Comparison of ENCODE assay signal across 20 cellular contexts in the genomic region with DNA sequence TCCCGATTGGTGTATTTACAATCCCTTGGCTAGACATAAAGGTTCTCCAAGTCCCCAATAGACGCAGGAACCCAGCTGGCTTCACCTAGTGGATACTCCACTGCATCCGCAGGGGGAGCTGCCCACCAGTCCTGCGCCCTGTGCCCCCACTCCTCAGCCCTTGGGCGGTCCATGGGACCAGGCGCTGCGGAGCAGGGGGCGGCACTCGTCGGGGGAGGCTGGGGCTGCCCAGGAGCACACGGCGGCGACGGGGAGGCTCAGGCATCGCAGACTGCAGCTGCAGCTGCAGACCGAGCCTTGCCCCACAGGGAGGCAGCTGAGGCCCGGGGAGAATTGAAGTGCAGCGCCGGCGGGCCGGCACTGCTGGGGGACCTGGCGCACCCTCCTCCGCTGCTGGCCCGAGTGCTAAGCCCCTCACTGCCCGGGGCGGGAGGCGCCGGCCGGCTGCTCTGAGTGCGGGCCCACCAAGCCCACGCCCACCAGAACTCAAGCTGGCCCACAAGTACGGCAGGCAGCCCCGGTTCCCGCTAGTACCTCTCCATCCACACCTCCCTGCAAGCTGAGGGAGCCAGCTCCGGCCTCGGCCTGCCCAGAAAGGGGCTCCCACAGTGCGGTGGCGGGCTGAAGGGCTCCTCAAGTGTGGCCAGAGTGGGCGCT. TPM values are rescaled to one million over a fixed set of nuclear protein-coding genes. Genes with fewer than 3 reads are reported as not detected.
DNase-seq lines count a peak whose midpoint lies in the region; ATAC-seq, FAIRE-seq and TF ChIP-seq lines count a peak whose summit lies in the region.
"Had no signal": no experiment of that assay in that cellular context is flagged by ENCODE, and none has a peak within 500 bp of the region (broad histone marks: within the 10 kb centered on the region; RNA-seq: fewer than 3 reads in every experiment).

No MANE protein-coding gene starts in this region.

- H3K4me3 ChIP-seq in right cardiac atrium (ENCODE audit: low read length) (no peak overlapping the region), HepG2 (replicated peaks in 1 of 3; ENCODE audit: insufficient read depth in 1 of 3, low read depth in 2 of 3, low read length in 3 of 3) (no peak overlapping the region), upper lobe of right lung (no peak overlapping the region)
- H3K4me3 ChIP-seq: BLaER1 had no signal

- no peaks in the 10 kb centered on the region for H4K20me1 ChIP-seq in HepG2 (ENCODE audit: insufficient read depth, low read length)
- H4K20me1 ChIP-seq: BLaER1 had no signal

- no peak overlapping the region for H3K9ac ChIP-seq in HepG2 (ENCODE audit: insufficient read depth, low read depth, low read length)
- H3K9ac ChIP-seq: BLaER1 had no signal

- H3K4me1 ChIP-seq in right cardiac atrium (ENCODE audit: control insufficient read depth, insufficient read depth, low read length): no peaks in the 10 kb centered on the region
- H3K4me1 ChIP-seq in HepG2 (ENCODE audit: insufficient read depth, low read length): peaks cover 15% of the 10 kb centered on the region; the same call in 1 of the 2 replicates
- H3K4me1 ChIP-seq in upper lobe of right lung: no peaks in the 10 kb centered on the region
- H3K4me1 ChIP-seq: BLaER1 had no signal

- BruUV-seq in HepG2 (replicated peaks; lab: Mats Ljungman, UMichigan): no TSS peak

- no peak for TF ChIP-seq CTCF in HepG2 (CRISPR knock-in tag; IDR thresholded peaks at IDR 0.05)
- TF ChIP-seq CTCF in upper lobe of right lung (IDR thresholded peaks at IDR 0.05): no peak

- H3K9me3 ChIP-seq in right cardiac atrium (ENCODE audit: control insufficient read depth, low read length) (no peaks in the 10 kb centered on the region), HepG2 (ENCODE audit: low read length) (no peaks in the 10 kb centered on the region), upper lobe of right lung (no peaks in the 10 kb centered on the region)

- 91% methylated on average over 39 of the region's 39 CpGs for WGBS in right cardiac atrium
- 82% methylated on average over 11 of the region's 39 CpGs for WGBS in HepG2 (ENCODE audit: low lambda C conversion rate)

- H2AFZ ChIP-seq in HepG2 (ENCODE audit: low read length): no peak overlapping the region

- ATAC-seq in right cardiac atrium (peak; percentile 39 to 43), Right ventricle myocardium inferior (no peak), HepG2 (no peak), upper lobe of right lung (peak; percentile 22), HG03469 (IDR thresholded peaks at IDR 0.05; ENCODE audit: unreplicated experiment) (no peak)
- ATAC-seq: CD8-positive, alpha-beta T cell; HCT116 had no signal

- POLR2A ChIA-PET in HepG2 (lab: Yijun Ruan, JAX): no interaction called here

- H3K79me2 ChIP-seq in HepG2 (ENCODE audit: insufficient read depth, low read length): no peaks in the 10 kb centered on the region

- TF ChIP-seq POLR2A in HepG2 (IDR thresholded peaks at IDR 0.05; ENCODE audit: insufficient read depth in 1 of 2, low read depth in 2 of 2, low read length in 2 of 2): no peak

- H3K27me3 ChIP-seq in right cardiac atrium (ENCODE audit: control insufficient read depth, insufficient read depth) (no peaks in the 10 kb centered on the region), HepG2 (ENCODE audit: control insufficient read depth in 1 of 2, insufficient read depth in 2 of 2, low read length in 2 of 2) (no peaks in the 10 kb centered on the region), upper lobe of right lung (no peaks in the 10 kb centered on the region)
- H3K27me3 ChIP-seq: BLaER1 had no signal

- no peak overlapping the region for H3K4me2 ChIP-seq in HepG2 (ENCODE audit: low read depth, low read length)
- H3K4me2 ChIP-seq: BLaER1 had no signal

- intact Hi-C loops in right cardiac atrium (cut with DNase I) (no loop called here), Right ventricle myocardium inferior (cut with DNase I) (no loop called here), HepG2 (cut with micrococcal nuclease; ENCODE audit: unreplicated experiment) (no loop called here), upper lobe of right lung (cut with DNase I) (no loop called here)

- H3K27ac ChIP-seq in right cardiac atrium (ENCODE audit: low read length): no peak overlapping the region
- no peak overlapping the region for H3K27ac ChIP-seq in HepG2 (ENCODE audit: extremely low read length, insufficient read depth, low read length)
- no peak overlapping the region for H3K27ac ChIP-seq in upper lobe of right lung
- H3K27ac ChIP-seq: 22Rv1, BLaER1, C4-2B had no signal

- H3K36me3 ChIP-seq in HepG2 (replicated peaks in 1 of 2; ENCODE audit: control insufficient read depth in 1 of 2, insufficient read depth in 2 of 2, low read length in 2 of 2) (no peaks in the 10 kb centered on the region), upper lobe of right lung (no peaks in the 10 kb centered on the region)
- H3K36me3 ChIP-seq: BLaER1 had no signal

- TF ChIP-seq RAD21 in HepG2 (CRISPR knock-in tag; IDR thresholded peaks at IDR 0.05): no peak

- DNase-seq in right cardiac atrium (peak in 1 of 3 donors; percentile 60), Right ventricle myocardium inferior (ENCODE audit: missing footprints) (no peak), HepG2 (ENCODE audit: low spot score) (no peak), upper lobe of right lung (no peak), UCSD-AML1 (lab: John Stamatoyannopoulos, UW; ENCODE audit: unreplicated experiment) (no peak)
- DNase-seq: Caco-2; CD4-positive, CD25-positive, alpha-beta regulatory T cell; CD8-positive, alpha-beta T cell; DMS153; DND-41; H7 had no signal

- no peak for FAIRE-seq in HepG2 (lab: Jason Lieb, UNC)
- FAIRE-seq: A204.1, G401.6, GM12892, H1 had no signal

- TF ChIP-seq EP300 in HepG2 (IDR thresholded peaks at IDR 0.05; ENCODE audit: low read depth in 2 of 2, low read length in 2 of 2) (no peak), HepG2 (CRISPR knock-in tag; IDR thresholded peaks at IDR 0.05; ENCODE audit: borderline replicate concordance) (no peak)

- CTCF ChIA-PET in HepG2 (lab: Yijun Ruan, JAX; ENCODE audit: low intra/inter-chr PET ratio, low total read pairs): no interaction called here

- in situ Hi-C loops in HepG2 (cut with HindIII; ENCODE audit: extremely low pct_ligation_motif_present, low pct_unique_long_range_greater_than_20kb): no loop called here

TF ChIP-seq in HepG2, 621 proteins besides CTCF, POLR2A, EP300 and RAD21 (continues in another document):
- 0 out of 2 replicates have a peak, but pooled peaks have one; percentile 1 for TF ChIP-seq NFYC (CRISPR knock-in tag; IDR thresholded peaks at IDR 0.05)

RNA-seq across cellular contexts. Expression of gene SIK3, which starts 12.2 kb away (rescaled TPM):
- total RNA-seq in right cardiac atrium (10 to 100 TPM; 34.2 to 46.6 (median 36.9) TPM), Right ventricle myocardium inferior (28.7 TPM), HepG2 (2016; rRNA removed; fragmentation: Illumina TruSeq; extraction: Trizol) (9.8 and 11.3 TPM in 2 replicates), upper lobe of right lung (37.1 TPM)
- polyA plus RNA-seq in right cardiac atrium (13.4 TPM), HepG2 (2011; rRNA removed) (5.7 and 8.0 TPM in 2 replicates)
- total RNA-seq in HepG2 (2016; cell fraction: cytosol; rRNA removed; fragmentation: Illumina TruSeq; extraction: Trizol; ENCODE audit: low read depth): 6.0 and 6.1 TPM in 2 replicates
- 9.5 and 11.9 TPM in 2 replicates for total RNA-seq in HepG2 (2016; cell fraction: insoluble cytoplasmic fraction; rRNA removed; fragmentation: Illumina TruSeq; extraction: Trizol)
- 9.6 and 12.4 TPM in 2 replicates for total RNA-seq in HepG2 (2016; cell fraction: membrane; rRNA removed; fragmentation: Illumina TruSeq; extraction: Trizol)
- 23.0 and 23.2 TPM in 2 replicates for total RNA-seq in HepG2 (2016; cell fraction: nucleus; rRNA removed; fragmentation: Illumina TruSeq; extraction: Trizol)
- 4.5 and 4.9 TPM in 2 replicates for polyA plus RNA-seq in HepG2 (2011; cell fraction: cytosol; rRNA removed)
- 27.4 and 30.5 TPM in 2 replicates for polyA plus RNA-seq in HepG2 (2011; cell fraction: nucleus; rRNA removed)
- 16.2 and 16.5 TPM in 2 replicates for polyA plus RNA-seq in HepG2 (2012)
- 2.3 and 2.6 TPM in 2 replicates for polyA plus RNA-seq in HepG2 (2016; cell fraction: cytosol; fragmentation: Illumina TruSeq; extraction: Trizol; ENCODE audit: low read depth)
- 8.4 and 11.2 TPM in 2 replicates for polyA plus RNA-seq in HepG2 (2016; cell fraction: insoluble cytoplasmic fraction; fragmentation: Illumina TruSeq; extraction: Trizol; ENCODE audit: low read depth)
- 4.2 and 5.0 TPM in 2 replicates for polyA plus RNA-seq in HepG2 (2016; cell fraction: membrane; fragmentation: Illumina TruSeq; extraction: Trizol; ENCODE audit: low read depth)
- 23.6 and 25.1 TPM in 2 replicates for polyA plus RNA-seq in HepG2 (2016; cell fraction: nucleus; fragmentation: Illumina TruSeq; extraction: Trizol; ENCODE audit: insufficient read depth, low read depth)
- polyA minus RNA-seq in HepG2 (2011; rRNA and poly(A)+ RNA removed; ENCODE audit: low replicate concordance): 13.9 and 17.8 TPM in 2 replicates
- polyA minus RNA-seq in HepG2 (2011; cell fraction: cytosol; rRNA and poly(A)+ RNA removed): 5.2 and 6.9 TPM in 2 replicates
- 37.6 and 53.8 TPM in 2 replicates for polyA minus RNA-seq in HepG2 (2011; cell fraction: nucleus; rRNA and poly(A)+ RNA removed)

RNA-seq across cellular contexts. Expression of gene PAFAH1B2, which starts 33.7 kb away (rescaled TPM):
- 10 to 100 TPM; 52.6 to 68.1 (median 57.5) TPM for total RNA-seq in right cardiac atrium
- 20.4 TPM for polyA plus RNA-seq in right cardiac atrium
- 52.3 TPM for total RNA-seq in Right ventricle myocardium inferior
- 104 and 178 TPM in 2 replicates for total RNA-seq in HepG2 (2016; rRNA removed; fragmentation: Illumina TruSeq; extraction: Trizol)
- 34.4 and 37.3 TPM in 2 replicates for total RNA-seq in HepG2 (2016; cell fraction: cytosol; rRNA removed; fragmentation: Illumina TruSeq; extraction: Trizol; ENCODE audit: low read depth)
- total RNA-seq in HepG2 (2016; cell fraction: insoluble cytoplasmic fraction; rRNA removed; fragmentation: Illumina TruSeq; extraction: Trizol): 107 and 164 TPM in 2 replicates
- 37.1 and 43.1 TPM in 2 replicates for total RNA-seq in HepG2 (2016; cell fraction: membrane; rRNA removed; fragmentation: Illumina TruSeq; extraction: Trizol)
- 42.3 and 46.9 TPM in 2 replicates for total RNA-seq in HepG2 (2016; cell fraction: nucleus; rRNA removed; fragmentation: Illumina TruSeq; extraction: Trizol)
- polyA plus RNA-seq in HepG2 (2011; rRNA removed): 27.0 and 28.8 TPM in 2 replicates
- 21.8 and 24.3 TPM in 2 replicates for polyA plus RNA-seq in HepG2 (2011; cell fraction: cytosol; rRNA removed)
- 15.1 and 15.4 TPM in 2 replicates for polyA plus RNA-seq in HepG2 (2011; cell fraction: nucleus; rRNA removed)
- polyA plus RNA-seq in HepG2 (2012): 23.9 and 26.9 TPM in 2 replicates
- 2.7 and 3.0 TPM in 2 replicates for polyA plus RNA-seq in HepG2 (2016; cell fraction: cytosol; fragmentation: Illumina TruSeq; extraction: Trizol; ENCODE audit: low read depth)
- polyA plus RNA-seq in HepG2 (2016; cell fraction: insoluble cytoplasmic fraction; fragmentation: Illumina TruSeq; extraction: Trizol; ENCODE audit: low read depth): 70.7 and 75.2 TPM in 2 replicates
- 12.5 and 14.8 TPM in 2 replicates for polyA plus RNA-seq in HepG2 (2016; cell fraction: membrane; fragmentation: Illumina TruSeq; extraction: Trizol; ENCODE audit: low read depth)
- polyA plus RNA-seq in HepG2 (2016; cell fraction: nucleus; fragmentation: Illumina TruSeq; extraction: Trizol; ENCODE audit: insufficient read depth, low read depth): 26.9 and 30.3 TPM in 2 replicates
- 84.0 and 119 TPM in 2 replicates for polyA minus RNA-seq in HepG2 (2011; rRNA and poly(A)+ RNA removed; ENCODE audit: low replicate concordance)
- polyA minus RNA-seq in HepG2 (2011; cell fraction: cytosol; rRNA and poly(A)+ RNA removed): 68.8 and 69.8 TPM in 2 replicates
- polyA minus RNA-seq in HepG2 (2011; cell fraction: nucleus; rRNA and poly(A)+ RNA removed): 42.0 and 56.1 TPM in 2 replicates
- total RNA-seq in upper lobe of right lung: 86.9 TPM

Comparison
In these comparisons a context has a peak if more than half of its experiments do, and no peak if none do; other contexts are left out.
1. ATAC-seq: peak in right cardiac atrium (2 of 2) and upper lobe of right lung (single experiment); none in Right ventricle myocardium inferior (single experiment), HepG2 (single experiment) and HG03469 (single experiment).